Comparison of ENCODE assay signal across 8 cellular contexts in the genomic region with DNA sequence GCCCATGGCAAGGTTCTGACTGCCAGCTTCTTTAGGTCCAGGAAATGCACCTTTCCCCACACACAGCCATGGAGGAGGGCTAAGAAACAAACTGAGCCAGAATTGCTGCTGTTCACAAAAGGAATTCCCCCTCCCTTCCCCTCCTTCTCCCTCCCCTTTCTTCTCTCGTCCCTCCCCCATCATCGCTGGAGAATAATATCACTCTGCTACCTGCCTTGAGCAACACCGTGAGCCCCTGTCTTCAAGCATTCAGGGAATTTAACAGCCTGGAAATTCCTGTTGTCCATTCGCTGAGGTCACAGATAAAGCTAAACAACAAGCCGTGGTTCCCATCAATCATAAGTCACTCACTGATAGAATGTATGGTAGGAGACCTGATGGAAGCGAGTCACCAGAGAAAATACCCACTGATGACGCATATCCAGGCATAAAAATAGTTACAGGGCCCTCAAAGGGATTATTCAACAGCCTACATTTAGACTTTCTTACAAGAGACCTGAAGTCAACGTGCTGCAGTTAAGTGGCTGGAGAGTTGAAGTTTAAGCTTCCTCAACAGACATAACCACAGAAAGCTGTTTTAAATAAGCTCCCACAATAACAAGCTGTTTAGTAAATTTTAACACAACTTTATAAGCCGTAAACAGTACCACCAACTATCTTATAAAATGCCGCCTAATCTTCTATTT. TPM values are rescaled to one million over a fixed set of nuclear protein-coding genes. Genes with fewer than 3 reads are reported as not detected.
DNase-seq lines count a peak whose midpoint lies in the region; ATAC-seq and TF ChIP-seq lines count a peak whose summit lies in the region.

No MANE protein-coding gene starts in this region.

- H3K36me3 Mint-ChIP-seq in activated T-cell treated with anti-CD3 and anti-CD28 coated beads, Interleukin-2, amount 50 U/mL, for 4 hours (ENCODE audit: insufficient read depth): peaks cover 30% of the 10 kb centered on the region
- no peaks in the 10 kb centered on the region for H3K36me3 Mint-ChIP-seq in neural crest cell (ENCODE audit: low read depth)

- ATAC-seq in HG02798 (IDR thresholded peaks at IDR 0.05; ENCODE audit: poor library complexity, unreplicated experiment): peak; percentile 68
- ATAC-seq in activated T-cell treated with anti-CD3 and anti-CD28 coated beads, Interleukin-2, amount 50 U/mL, for 4 hours: peak; percentile 87

- peak overlapping the region; percentile 93 for H3K4me3 Mint-ChIP-seq in activated T-cell treated with anti-CD3 and anti-CD28 coated beads, Interleukin-2, amount 50 U/mL, for 4 hours
- H3K4me3 Mint-ChIP-seq in neural crest cell: peak overlapping the region; percentile 76

- H3K27me3 Mint-ChIP-seq in activated T-cell treated with anti-CD3 and anti-CD28 coated beads, Interleukin-2, amount 50 U/mL, for 4 hours (ENCODE audit: low read depth): no peaks in the 10 kb centered on the region
- no peaks in the 10 kb centered on the region for H3K27me3 Mint-ChIP-seq in neural crest cell (ENCODE audit: low read depth)

- peak overlapping the region; percentile 99 for H3K27ac Mint-ChIP-seq in neural crest cell (ENCODE audit: unreplicated experiment)

- TF ChIP-seq CTCF in neural crest cell (conservative IDR thresholded peaks at IDR 0.05): no peak

- DNase-seq in activated naive CD4-positive, alpha-beta T cell treated with Interleukin-2 at 50 U/mL for 16 hours: peak; percentile 41
- DNase-seq in activated naive CD4-positive, alpha-beta T cell (lab: John Stamatoyannopoulos, UW): no peak
- DNase-seq in NCI-H226 (peak; percentile 100), fibroblast of peridontal ligament (ENCODE audit: extremely low read depth) (peak; percentile 96), neural crest cell (ENCODE audit: low read depth, low spot score) (no peak), NCI-H1436 (lab: John Stamatoyannopoulos, UW) (no peak)
- DNase-seq in activated T-cell treated with anti-CD3 and anti-CD28 coated beads, Interleukin-2, amount 50 U/mL, for 4 hours: peak; percentile 39

- H3K9me3 Mint-ChIP-seq in activated T-cell treated with anti-CD3 and anti-CD28 coated beads, Interleukin-2, amount 50 U/mL, for 4 hours: no peaks in the 10 kb centered on the region
- H3K9me3 Mint-ChIP-seq in neural crest cell: no peaks in the 10 kb centered on the region

- H3K4me1 Mint-ChIP-seq in activated T-cell treated with anti-CD3 and anti-CD28 coated beads, Interleukin-2, amount 50 U/mL, for 4 hours (ENCODE audit: low read depth): peaks cover 90% of the 10 kb centered on the region
- peaks cover 31% of the 10 kb centered on the region for H3K4me1 Mint-ChIP-seq in neural crest cell

RNA-seq across cellular contexts. Expression of a gene that starts 59.7 kb away (rescaled TPM):
- total RNA-seq in activated T-cell treated with anti-CD3 and anti-CD28 coated beads, Interleukin-2, amount 50 U/mL, for 4 hours: 10 to 100 TPM; 34.9 to 40.9 (median 36.3) TPM
- 3.0 and 3.5 TPM in 2 replicates for total RNA-seq in neural crest cell

Comparison
In these comparisons a context has a peak if more than half of its experiments do, and no peak if none do; other contexts are left out.
1. DNase-seq: peak in activated naive CD4-positive, alpha-beta T cell treated with Interleukin-2 at 50 U/mL for 16 hours (single experiment), NCI-H226 (single experiment), activated T-cell treated with anti-CD3 and anti-CD28 coated beads, Interleukin-2, amount 50 U/mL, for 4 hours (single experiment) and fibroblast of peridontal ligament (single experiment); none in activated naive CD4-positive, alpha-beta T cell (0 of 4), neural crest cell (single experiment) and NCI-H1436 (single experiment).